ENCODE assay signal across 23 cellular contexts in the genomic region with DNA sequence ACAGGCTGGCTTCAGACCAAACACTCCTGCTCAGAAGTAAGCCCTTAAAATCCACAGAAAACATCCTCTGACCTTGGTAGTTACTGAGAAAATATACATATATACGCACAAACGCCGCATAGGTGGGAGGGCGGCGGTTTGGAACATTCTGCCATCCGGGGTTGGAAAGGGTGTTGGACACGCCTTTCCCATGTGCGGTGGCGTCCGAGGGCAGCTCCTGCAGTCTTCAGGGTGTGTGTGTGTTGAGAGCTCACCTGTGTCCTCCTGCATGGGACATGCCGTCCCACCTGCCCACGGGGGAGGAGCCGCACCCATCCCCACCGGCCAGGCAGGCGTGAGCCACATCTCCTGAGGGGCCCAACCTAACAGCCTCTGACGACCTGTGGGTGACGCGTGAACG. TPM values are rescaled to one million over a fixed set of nuclear protein-coding genes. Genes with fewer than 3 reads are reported as not detected.
DNase-seq lines count a peak whose midpoint lies in the region; ATAC-seq and TF ChIP-seq lines count a peak whose summit lies in the region.
"Had no signal": no experiment of that assay in that cellular context is flagged by ENCODE, and none has a peak within 500 bp of the region (broad histone marks: within the 10 kb centered on the region; RNA-seq: fewer than 3 reads in every experiment).

No MANE protein-coding gene starts in this region.

- no peak overlapping the region for H3K23ac ChIP-seq in H9 (ENCODE audit: insufficient read length, low read depth, low read length)

- H2AFZ ChIP-seq in H9 (ENCODE audit: low read length), result no peak overlapping the region

- H3K27me3 ChIP-seq in H9 (ENCODE audit: insufficient read depth, low read length), result peaks cover 39% of the 10 kb centered on the region; the same call in 1 of the 2 replicates
- peaks cover 24% of the 10 kb centered on the region for H3K27me3 ChIP-seq in endodermal cell (ENCODE audit: control insufficient read depth, insufficient read depth, low read length, poor library complexity, severe bottlenecking)

- H3K27ac Mint-ChIP-seq in H9 (no peak overlapping the region), endodermal cell (no peak overlapping the region)
- H3K27ac Mint-ChIP-seq: CD4-positive, CD25-positive, alpha-beta regulatory T cell had no signal

- no CpG with 5 or more reads among the region's 19 CpGs for WGBS in H9 (ENCODE audit: extremely low coverage, insufficient read length, low lambda C conversion rate)
- 46 to 58% methylated on average over 14 to 19 of the region's 19 CpGs for WGBS in endodermal cell (ENCODE audit: insufficient coverage in 1 of 2, insufficient read length in 1 of 2), 2 experiments

- H3K56ac ChIP-seq in H9 (ENCODE audit: insufficient read length, low read depth, low read length), result no peak overlapping the region

- H3K27me3 Mint-ChIP-seq in H9 (ENCODE audit: low read depth), result peaks cover 59% of the 10 kb centered on the region
- H3K27me3 Mint-ChIP-seq in endodermal cell (ENCODE audit: insufficient read depth), result peaks cover 29% of the 10 kb centered on the region

- H3K4me1 ChIP-seq in H9 (ENCODE audit: insufficient read depth, low read length), result no peaks in the 10 kb centered on the region; the same call in 1 of the 2 replicates
- H3K4me1 ChIP-seq in endodermal cell (ENCODE audit: control insufficient read depth, insufficient read depth, low read length), result no peaks in the 10 kb centered on the region
- peaks cover 3% of the 10 kb centered on the region for H3K4me1 ChIP-seq in mucosa of descending colon (ENCODE audit: low read depth)

- no peak overlapping the region for H4K8ac ChIP-seq in H9 (replicated peaks; ENCODE audit: insufficient read length, low read depth, low read length)

- intact Hi-C loops in mucosa of descending colon (cut with DNase I, micrococcal nuclease), result no loop called here

- no peaks in the 10 kb centered on the region; a peak in 2 of 5 replicates for H3K9me3 Mint-ChIP-seq in H9
- H3K9me3 Mint-ChIP-seq in endodermal cell, result no peaks in the 10 kb centered on the region

- H3K4me3 Mint-ChIP-seq in H9, result peak overlapping the region; percentile 57 to 81
- H3K4me3 Mint-ChIP-seq in endodermal cell, result peak overlapping the region; percentile 44
- H3K4me3 Mint-ChIP-seq: CD4-positive, CD25-positive, alpha-beta regulatory T cell had no signal

- no peak overlapping the region for H3K18ac ChIP-seq in H9 (ENCODE audit: insufficient read length, low read depth, low read length)

- H3K79me1 ChIP-seq in H9 (ENCODE audit: insufficient read depth, low read depth, low read length, poor library complexity, severe bottlenecking), result no peaks in the 10 kb centered on the region

- TF ChIP-seq CTCF in H9 (conservative IDR thresholded peaks at IDR 0.05), result no peak
- no peak for TF ChIP-seq CTCF in endodermal cell (conservative IDR thresholded peaks at IDR 0.05)
- no peak for TF ChIP-seq CTCF in mucosa of descending colon (IDR thresholded peaks at IDR 0.05)

- no peak overlapping the region; the same call in 1 of the 2 replicates for H3K14ac ChIP-seq in H9 (ENCODE audit: insufficient read depth, low read length)

- no peak overlapping the region for H3K4ac ChIP-seq in H9 (ENCODE audit: low read depth, low read length)

- H3K9ac ChIP-seq in H9 (ENCODE audit: extremely low read depth, insufficient read length, low read length) (no peak overlapping the region), endodermal cell (ENCODE audit: extremely low read depth, low read length, poor library complexity, severe bottlenecking) (no peak overlapping the region)
- H3K9ac ChIP-seq: BLaER1 had no signal

- no peak overlapping the region for H2AK5ac ChIP-seq in H9 (ENCODE audit: insufficient read length, low read length)

- no peaks in the 10 kb centered on the region for H4K20me1 ChIP-seq in H9 (ENCODE audit: control insufficient read depth, insufficient read depth, insufficient read length)
- H4K20me1 ChIP-seq: BLaER1 had no signal

- no peak overlapping the region for H2BK5ac ChIP-seq in H9 (ENCODE audit: insufficient read length, low read length)

- H3T11ph ChIP-seq in H9 (ENCODE audit: low read length), result no peak overlapping the region

- no peaks in the 10 kb centered on the region for H3K23me2 ChIP-seq in H9 (ENCODE audit: insufficient read length, low read depth, low read length, poor library complexity, severe bottlenecking)

- no peak overlapping the region for H3K27ac ChIP-seq in H9 (ENCODE audit: insufficient read length, low read depth, low read length)
- no peak overlapping the region for H3K27ac ChIP-seq in endodermal cell (ENCODE audit: low read depth, low read length)
- H3K27ac ChIP-seq: BLaER1, RWPE1 had no signal

- H3K79me2 ChIP-seq in H9 (ENCODE audit: insufficient read depth, low read length), result no peaks in the 10 kb centered on the region

- H3K4me3 ChIP-seq in endodermal cell (ENCODE audit: low read length) (no peak overlapping the region), mucosa of descending colon (no peak overlapping the region)
- H3K4me3 ChIP-seq: BLaER1 had no signal

- H4K91ac ChIP-seq in H9 (ENCODE audit: insufficient read length, low read depth, low read length), result no peak overlapping the region

- no peak overlapping the region for H4K5ac ChIP-seq in H9 (ENCODE audit: insufficient read length, low read depth, low read length)

- H3K4me1 Mint-ChIP-seq in H9 (peaks cover 9 to 21% of the 10 kb centered on the region in 2 experiments), endodermal cell (no peaks in the 10 kb centered on the region)
- H3K4me1 Mint-ChIP-seq: CD4-positive, CD25-positive, alpha-beta regulatory T cell had no signal

- no peak overlapping the region for H2BK15ac ChIP-seq in H9 (ENCODE audit: low read depth, low read length)

- ATAC-seq in mucosa of descending colon (peak; percentile 9), HG02623 (IDR thresholded peaks at IDR 0.05; ENCODE audit: unreplicated experiment) (no peak), HG02798 (IDR thresholded peaks at IDR 0.05; ENCODE audit: poor library complexity, unreplicated experiment) (no peak), HG02571 (IDR thresholded peaks at IDR 0.05; ENCODE audit: unreplicated experiment) (no peak)
- ATAC-seq: Panc1 had no signal

- DNase-seq in H9 (no peak), endodermal cell (no peak), mucosa of descending colon (no peak)
- DNase-seq in stimulated activated CD4-positive, alpha-beta T cell treated with anti-CD3 and anti-CD28 coated beads, Interleukin-1b, Interleukin-23, amount 100 ng/mL, for 48 hours, result no peak
- DNase-seq: CD4-positive, CD25-positive, alpha-beta regulatory T cell; DMS153; DND-41; GOT3; NCI-H1092; NCI-H1436; NCI-H187; NCI-H2081 treated with DMSO at 0.1 percent for 48 hours; NCI-H2171; NCI-H226; NCI-H510A; NCI-H69; SHP77 had no signal

- H3K36me3 Mint-ChIP-seq in H9 (ENCODE audit: insufficient read depth in 1 of 3, low read depth in 3 of 3), result no peaks in the 10 kb centered on the region; a peak in 1 of 7 replicates
- H3K36me3 Mint-ChIP-seq in endodermal cell (ENCODE audit: low read depth), result no peaks in the 10 kb centered on the region
- H3K36me3 Mint-ChIP-seq: CD4-positive, CD25-positive, alpha-beta regulatory T cell had no signal

- no peak overlapping the region for H2BK12ac ChIP-seq in H9 (ENCODE audit: insufficient read length, low read depth, low read length)

- H3K4me2 ChIP-seq in H9 (ENCODE audit: insufficient read depth, insufficient read length, low read length), result peak overlapping the region; percentile 51
- H3K4me2 ChIP-seq: BLaER1 had no signal

- H3K36me3 ChIP-seq in endodermal cell (ENCODE audit: control insufficient read depth, insufficient read depth, low read length), result no peaks in the 10 kb centered on the region
- no peaks in the 10 kb centered on the region for H3K36me3 ChIP-seq in mucosa of descending colon (ENCODE audit: low read depth)
- H3K36me3 ChIP-seq: BLaER1 had no signal

- no peaks in the 10 kb centered on the region for H3K9me3 ChIP-seq in H9 (ENCODE audit: control insufficient read depth, low read depth, low read length)
- no peaks in the 10 kb centered on the region for H3K9me3 ChIP-seq in endodermal cell (ENCODE audit: control insufficient read depth, low read length)
- H3K9me3 ChIP-seq in mucosa of descending colon, result no peaks in the 10 kb centered on the region
- H3K9me3 ChIP-seq: BLaER1 had no signal

- no peak overlapping the region for H2BK120ac ChIP-seq in H9 (ENCODE audit: low read depth, low read length, poor library complexity, severe bottlenecking)

- no peak overlapping the region for H2BK20ac ChIP-seq in H9 (ENCODE audit: low read depth, low read length, poor library complexity, severe bottlenecking)

RNA-seq across cellular contexts. Expression of gene SLC9A3, which starts 28.2 kb away (rescaled TPM):
- total RNA-seq in H9 (2021) (0.75 and 0.85 TPM in 2 replicates), endodermal cell (1 to 10 TPM; 1.3 to 1.5 TPM), mucosa of descending colon (100 to 1,000 TPM in 1 of 3 donors, 10 to 100 TPM in 2; 29.2 to 272 (median 77.7) TPM)
- polyA plus RNA-seq in endodermal cell (2013, experiment 1 of 2), result 1.5 TPM
- polyA plus RNA-seq in endodermal cell (2013, experiment 2 of 2), result 1.4 TPM

RNA-seq across cellular contexts. Expression of gene EXOC3, which starts 53.1 kb away (rescaled TPM):
- total RNA-seq in H9 (2021), result 36.7 and 37.6 TPM in 2 replicates
- 10 to 100 TPM; 38.6 to 53.7 TPM for total RNA-seq in endodermal cell
- 41.4 TPM for polyA plus RNA-seq in endodermal cell (2013, experiment 1 of 2)
- polyA plus RNA-seq in endodermal cell (2013, experiment 2 of 2), result 38.3 TPM
- total RNA-seq in mucosa of descending colon, result 10 to 100 TPM; 67.0 to 89.1 (median 76.8) TPM

Comparison
In these comparisons a context has a peak if more than half of its experiments do, and no peak if none do; other contexts are left out.
1. RNA of gene SLC9A3, which starts 28.2 kb away (total RNA-seq): 29.2 to 272 TPM in mucosa of descending colon; 1.3 to 1.5 TPM in endodermal cell and 0.75 to 0.85 TPM in H9; every median in the first group is over 10 times any median in the second.